8 cellular contexts compared by ENCODE assay signal in genomic region chr11:518463-519202, GRCh38. TPM values are rescaled to one million over a fixed set of nuclear protein-coding genes. Genes with fewer than 3 reads are reported as not detected.
DNase-seq lines count a peak whose midpoint lies in the region; ATAC-seq and TF ChIP-seq lines count a peak whose summit lies in the region.

No MANE protein-coding gene starts in this region.

- peak overlapping the region; percentile 69 for H2AFZ ChIP-seq in GM23248

- H3K4me1 ChIP-seq in GM23248 (ENCODE audit: insufficient read depth) (peaks cover 9% of the 10 kb centered on the region; the same call in 1 of the 2 replicates), suprapubic skin (peaks cover 12% of the 10 kb centered on the region)

- no peaks in the 10 kb centered on the region for H3F3A ChIP-seq in GM23248 (ENCODE audit: insufficient read depth)

- peaks cover 16% of the 10 kb centered on the region; the same call in 1 of the 2 replicates for H3K79me2 ChIP-seq in GM23248 (ENCODE audit: insufficient read depth)

- H3K4me2 ChIP-seq in GM23248 (ENCODE audit: unreplicated experiment) = peak overlapping the region; percentile 60

- H3K4me1 Mint-ChIP-seq in activated T-cell treated with anti-CD3 and anti-CD28 coated beads, Interleukin-2, amount 50 U/mL, for 4 hours (ENCODE audit: low read depth) = peaks cover 3% of the 10 kb centered on the region

- H3K27me3 ChIP-seq in GM23248 (replicated peaks; ENCODE audit: insufficient read depth) = no peaks in the 10 kb centered on the region
- H3K27me3 ChIP-seq in suprapubic skin = no peaks in the 10 kb centered on the region

- H3K4me3 Mint-ChIP-seq in activated T-cell treated with anti-CD3 and anti-CD28 coated beads, Interleukin-2, amount 50 U/mL, for 4 hours = peak overlapping the region; percentile 67

- DNase-seq in EH (ENCODE audit: low read depth) (peak; percentile 99), GM23248 (peak; percentile 99), NCI-H226 (peak; percentile 97), fibroblast of villous mesenchyme (ENCODE audit: low read depth) (peak; percentile 98), occipital lobe (lab: John Stamatoyannopoulos, UW) (peak; percentile 83), suprapubic skin (ENCODE audit: low spot score in 2 of 2) (peak; percentile 96), NCI-H2107 treated with DMSO at 0.1 percent for 48 hours (lab: John Stamatoyannopoulos, UW; ENCODE audit: unreplicated experiment) (no peak)
- peak; percentile 87 for DNase-seq in activated T-cell treated with anti-CD3 and anti-CD28 coated beads, Interleukin-2, amount 50 U/mL, for 4 hours

- H3K36me3 ChIP-seq in GM23248 (ENCODE audit: low read depth) = no peaks in the 10 kb centered on the region
- H3K36me3 ChIP-seq in suprapubic skin = peaks cover 3% of the 10 kb centered on the region

- H3K4me3 ChIP-seq in GM23248 (peak overlapping the region; percentile 62), fibroblast of villous mesenchyme (ENCODE audit: low read depth, low read length) (peak overlapping the region; percentile 55), suprapubic skin (peak overlapping the region; percentile 22)

- no peaks in the 10 kb centered on the region for H3K9me3 ChIP-seq in GM23248 (ENCODE audit: low read depth)
- no peaks in the 10 kb centered on the region for H3K9me3 ChIP-seq in suprapubic skin

- in situ Hi-C loops in GM23248 (cut with MboI) = no loop called here

- WGBS in GM23248 (ENCODE audit: low coverage in 1 of 2, low lambda C conversion rate in 2 of 2, missing lambda C conversion rate in 2 of 2), 2 experiments = 2% methylated on average over 55 of the region's 74 CpGs
- 21% methylated on average over 17 of the region's 74 CpGs for WGBS in suprapubic skin

- peaks cover 10% of the 10 kb centered on the region for H3K36me3 Mint-ChIP-seq in activated T-cell treated with anti-CD3 and anti-CD28 coated beads, Interleukin-2, amount 50 U/mL, for 4 hours (ENCODE audit: insufficient read depth)

- H3K27ac ChIP-seq in GM23248 = peak overlapping the region; percentile 87
- H3K27ac ChIP-seq in suprapubic skin = peak overlapping the region; percentile 72

- no peaks in the 10 kb centered on the region for H3K27me3 Mint-ChIP-seq in activated T-cell treated with anti-CD3 and anti-CD28 coated beads, Interleukin-2, amount 50 U/mL, for 4 hours (ENCODE audit: low read depth)

- no peaks in the 10 kb centered on the region for H4K20me1 ChIP-seq in GM23248 (ENCODE audit: insufficient read depth)

- TF ChIP-seq POLR2A in suprapubic skin (IDR thresholded peaks at IDR 0.05) = no peak

- no peaks in the 10 kb centered on the region for H3K9me2 ChIP-seq in GM23248 (ENCODE audit: insufficient read depth)

- peak; percentile 82 for TF ChIP-seq CTCF in fibroblast of villous mesenchyme (IDR thresholded peaks at IDR 0.05; ENCODE audit: insufficient read depth, low read depth, low read length)
- peak; percentile 100 for TF ChIP-seq CTCF in suprapubic skin (IDR thresholded peaks at IDR 0.05)

- ATAC-seq in activated T-cell treated with anti-CD3 and anti-CD28 coated beads, Interleukin-2, amount 50 U/mL, for 4 hours = peak; percentile 93 to 95

- peaks cover 7% of the 10 kb centered on the region for H3K9me3 Mint-ChIP-seq in activated T-cell treated with anti-CD3 and anti-CD28 coated beads, Interleukin-2, amount 50 U/mL, for 4 hours

- peak overlapping the region; percentile 70 for H3K9ac ChIP-seq in GM23248

- TF ChIP-seq EP300 in suprapubic skin (IDR thresholded peaks at IDR 0.05) = no peak

RNA-seq across cellular contexts. Expression of gene RNH1, which starts 11.6 kb away (rescaled TPM):
- total RNA-seq in GM23248 (2014; rRNA removed; shearing (Covaris generic)) = 680 and 751 TPM in 2 replicates
- polyA plus RNA-seq in GM23248 (2016; fragmentation: Nextera tagmentation; extraction: Ambion mirVana) = 623 and 664 TPM in 2 replicates
- 100 to 1,000 TPM; 159 to 172 (median 160) TPM for total RNA-seq in activated T-cell treated with anti-CD3 and anti-CD28 coated beads, Interleukin-2, amount 50 U/mL, for 4 hours
- total RNA-seq in fibroblast of villous mesenchyme (259 and 276 TPM in 2 replicates), occipital lobe (42.1 TPM), suprapubic skin (100 to 1,000 TPM; 378 to 392 (median 383) TPM)

RNA-seq across cellular contexts. Expression of gene HRAS, which starts 16.7 kb away (rescaled TPM):
- 62.1 and 83.7 TPM in 2 replicates for total RNA-seq in GM23248 (2014; rRNA removed; shearing (Covaris generic))
- 76.9 and 85.3 TPM in 2 replicates for polyA plus RNA-seq in GM23248 (2016; fragmentation: Nextera tagmentation; extraction: Ambion mirVana)
- 100 to 1,000 TPM in 1 of 3 donors, 10 to 100 TPM in 2; 92.2 to 108 (median 95.0) TPM for total RNA-seq in activated T-cell treated with anti-CD3 and anti-CD28 coated beads, Interleukin-2, amount 50 U/mL, for 4 hours
- total RNA-seq in fibroblast of villous mesenchyme (36.7 and 47.0 TPM in 2 replicates), occipital lobe (27.0 TPM), suprapubic skin (100 to 1,000 TPM in 2 of 4 donors, 10 to 100 TPM in 2; 82.9 to 131 (median 96.2) TPM)

RNA-seq across cellular contexts. Expression of gene LRRC56, which starts 18.7 kb away (rescaled TPM):
- total RNA-seq in GM23248 (2014; rRNA removed; shearing (Covaris generic)) = 1.3 TPM in 1 of 2 replicates, not detected in the other
- polyA plus RNA-seq in GM23248 (2016; fragmentation: Nextera tagmentation; extraction: Ambion mirVana) = 0.72 and 0.86 TPM in 2 replicates
- 1 to 10 TPM; 1.4 to 2.7 (median 1.7) TPM for total RNA-seq in activated T-cell treated with anti-CD3 and anti-CD28 coated beads, Interleukin-2, amount 50 U/mL, for 4 hours
- total RNA-seq in fibroblast of villous mesenchyme (0.43 and 0.64 TPM in 2 replicates), occipital lobe (1.1 TPM), suprapubic skin (1 to 10 TPM; 1.7 to 2.4 (median 2.1) TPM)

RNA-seq across cellular contexts. Expression of gene LMNTD2, which starts 41.9 kb away (rescaled TPM):
- 0.22 and 2.3 TPM in 2 replicates for total RNA-seq in GM23248 (2014; rRNA removed; shearing (Covaris generic))
- 0.35 and 0.36 TPM in 2 replicates for polyA plus RNA-seq in GM23248 (2016; fragmentation: Nextera tagmentation; extraction: Ambion mirVana)
- 1 to 10 TPM in 2 of 3 donors, under 1 TPM in 1; 0.71 to 1.3 (median 1.1) TPM for total RNA-seq in activated T-cell treated with anti-CD3 and anti-CD28 coated beads, Interleukin-2, amount 50 U/mL, for 4 hours
- total RNA-seq in fibroblast of villous mesenchyme (1.6 and 2.2 TPM in 2 replicates), occipital lobe (0.16 TPM), suprapubic skin (10 to 100 TPM in 1 of 4 donors, 1 to 10 TPM in 3; 6.3 to 17.8 (median 8.7) TPM)

RNA-seq across cellular contexts. Expression of gene RASSF7, which starts 42.1 kb away (rescaled TPM):
- 18.8 and 19.3 TPM in 2 replicates for total RNA-seq in GM23248 (2014; rRNA removed; shearing (Covaris generic))
- polyA plus RNA-seq in GM23248 (2016; fragmentation: Nextera tagmentation; extraction: Ambion mirVana) = 10.6 and 11.9 TPM in 2 replicates
- total RNA-seq in activated T-cell treated with anti-CD3 and anti-CD28 coated beads, Interleukin-2, amount 50 U/mL, for 4 hours = 10 to 100 TPM; 15.1 to 17.4 (median 16.1) TPM
- total RNA-seq in fibroblast of villous mesenchyme = 14.2 and 15.5 TPM in 2 replicates
- total RNA-seq in occipital lobe = 2.5 TPM
- total RNA-seq in suprapubic skin = 100 to 1,000 TPM in 1 of 4 donors, 10 to 100 TPM in 3; 82.6 to 113 (median 87.0) TPM
